22 cellular contexts compared by ENCODE assay signal in the genomic region with DNA sequence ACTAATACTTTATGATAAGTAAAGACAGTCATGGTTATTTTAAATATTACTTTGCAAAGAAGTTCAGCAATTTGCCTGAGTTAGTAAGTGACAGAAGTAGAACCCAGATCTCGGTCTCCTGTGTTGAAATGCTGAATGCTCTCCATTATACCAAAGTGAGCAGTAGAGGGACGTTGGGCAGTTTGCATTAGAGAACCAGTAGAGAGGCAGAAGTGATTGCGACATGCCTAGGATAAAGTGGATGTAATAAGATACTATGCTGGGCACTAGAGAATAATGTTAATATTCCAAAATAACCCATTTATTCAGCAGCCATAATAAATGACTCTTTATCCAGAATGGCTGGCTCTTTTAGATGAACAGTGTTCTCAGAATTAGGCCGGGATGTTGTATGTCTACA.
"Had no signal": no experiment of that assay in that cellular context is flagged by ENCODE, and none has a peak within 500 bp of the region (broad histone marks: within the 10 kb centered on the region; RNA-seq: fewer than 3 reads in every experiment).

No MANE protein-coding gene starts in this region.

- H3K79me2 ChIP-seq: parathyroid adenoma had no signal

- H3K36me3 ChIP-seq: thoracic aorta, upper lobe of left lung had no signal

- DNase-seq: activated CD4-positive, alpha-beta memory T cell treated with anti-CD3 and anti-CD28 coated beads, Interleukin-2, amount 10 ng/mL, durations not matched to agents 7 days and 5 days; activated CD4-positive, alpha-beta T cell treated with anti-CD3 and anti-CD28 coated beads for 4 hours; activated CD8-positive, alpha-beta memory T cell treated with anti-CD3 and anti-CD28 coated beads, Interleukin-2, amount 10 ng/mL, durations not matched to agents 7 days and 5 days; activated naive CD4-positive, alpha-beta T cell; activated naive CD8-positive, alpha-beta T cell treated with anti-CD3 and anti-CD28 coated beads, Interleukin-2, amount 10 ng/mL, durations not matched to agents 7 days and 5 days; anterior cingulate cortex; central memory CD4-positive, alpha-beta T cell; erythroblast; foreskin keratinocyte; glutamatergic neuron; hippocampal formation; islet precursor cell; left colon; stimulated activated naive B cell treated with anti-CD40 and anti-IgM and Interleukin-4, amounts not matched to agents 10 μg/mL and 1 μg/mL and 100 μg/mL, for 72 hours had no signal

- H3K9ac ChIP-seq: parathyroid adenoma had no signal

- H3K4me1 ChIP-seq: foreskin keratinocyte, parathyroid adenoma, upper lobe of left lung had no signal

- ATAC-seq: activated CD8-positive, alpha-beta memory T cell treated with anti-CD3 and anti-CD28 coated beads, Interleukin-2, amount 10 ng/mL, durations not matched to agents 7 days and 5 days; activated T-helper 17 cell treated with anti-CD3 and anti-CD28 coated beads, Interleukin-2, amount 50 U/mL, for 72 hours; foreskin keratinocyte; left colon; stimulated activated naive B cell treated with anti-CD40 and anti-IgM and Interleukin-4, amounts not matched to agents 10 μg/mL and 1 μg/mL and 100 μg/mL, for 72 hours; WTC11 had no signal

- H3K9me3 ChIP-seq: thoracic aorta, upper lobe of left lung had no signal

- H2AFZ ChIP-seq: parathyroid adenoma had no signal

- H3K4me3 ChIP-seq: coronary artery, lung, thoracic aorta, upper lobe of left lung had no signal

- FAIRE-seq: endometrium had no signal

- H3K27me3 ChIP-seq: foreskin keratinocyte, upper lobe of left lung had no signal

- H3K27ac ChIP-seq: coronary artery, parathyroid adenoma, thoracic aorta, upper lobe of left lung had no signal
